ENCODE assay signal across 8 cellular contexts in the genomic region with DNA sequence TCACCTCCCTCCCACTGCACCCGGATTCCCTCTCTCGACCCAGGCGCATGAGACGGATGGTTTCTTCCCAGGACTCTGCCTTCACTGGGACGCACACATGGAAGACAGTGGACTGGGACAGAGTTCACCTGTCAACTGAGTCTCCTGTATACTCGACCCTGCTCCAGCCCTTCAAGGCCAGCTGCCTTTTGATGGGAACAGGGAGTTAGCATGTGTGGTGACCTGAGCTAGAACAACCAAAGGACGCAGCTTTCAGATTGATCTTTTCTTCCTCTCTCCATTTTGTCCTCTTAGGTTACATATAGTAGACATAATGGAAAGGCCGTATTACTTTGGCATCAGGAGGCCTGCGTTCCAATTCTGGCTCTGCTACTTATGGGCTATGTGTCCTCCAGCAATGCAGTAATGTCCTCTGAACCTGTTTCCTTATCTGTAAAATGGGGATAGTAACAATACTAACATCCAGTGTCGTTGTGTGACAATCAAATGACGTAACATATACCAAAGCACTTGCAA.
DNase-seq lines count a peak whose midpoint lies in the region; ATAC-seq and TF ChIP-seq lines count a peak whose summit lies in the region.
"Had no signal": no experiment of that assay in that cellular context is flagged by ENCODE, and none has a peak within 500 bp of the region (broad histone marks: within the 10 kb centered on the region; RNA-seq: fewer than 3 reads in every experiment).

No MANE protein-coding gene starts in this region.

- H3K14ac ChIP-seq in trophoblast cell (ENCODE audit: low read length), result no peak overlapping the region

- H3K4me1 Mint-ChIP-seq in endodermal cell, result peaks cover 2% of the 10 kb centered on the region

- ATAC-seq in GM21390 (IDR thresholded peaks at IDR 0.05; ENCODE audit: unreplicated experiment) (peak; percentile 17), HG03135 (IDR thresholded peaks at IDR 0.05; ENCODE audit: unreplicated experiment) (peak; percentile 18), sciatic nerve (peak; percentile 40)

- no peak overlapping the region for H3K23ac ChIP-seq in trophoblast cell (ENCODE audit: low read length)

- H3K27ac ChIP-seq in endodermal cell (ENCODE audit: low read depth, low read length), result no peak overlapping the region
- no peak overlapping the region for H3K27ac ChIP-seq in trophoblast cell (ENCODE audit: low read depth, low read length)

- H3K9ac ChIP-seq in endodermal cell (ENCODE audit: extremely low read depth, low read length, poor library complexity, severe bottlenecking) (no peak overlapping the region), trophoblast cell (ENCODE audit: low read length) (no peak overlapping the region)

- no peak overlapping the region for H2BK5ac ChIP-seq in trophoblast cell (ENCODE audit: low read depth, low read length, poor library complexity)

- no peaks in the 10 kb centered on the region for H3K9me3 ChIP-seq in endodermal cell (ENCODE audit: control insufficient read depth, low read length)
- no peaks in the 10 kb centered on the region for H3K9me3 ChIP-seq in trophoblast cell (ENCODE audit: insufficient read depth, low read depth, low read length)

- H3K27me3 ChIP-seq in endodermal cell (ENCODE audit: control insufficient read depth, insufficient read depth, low read length, poor library complexity, severe bottlenecking), result peaks cover 36% of the 10 kb centered on the region
- H3K27me3 ChIP-seq in trophoblast cell (ENCODE audit: insufficient read depth, low read length), result no peaks in the 10 kb centered on the region

- no peak overlapping the region for H2BK12ac ChIP-seq in trophoblast cell (ENCODE audit: low read length)

- no peak overlapping the region for H2BK120ac ChIP-seq in trophoblast cell (ENCODE audit: insufficient read depth, low read length, poor library complexity)

- no peak for DNase-seq in endodermal cell
- DNase-seq in sciatic nerve (ENCODE audit: low spot score), result no peak
- DNase-seq in EL, result no peak
- no peak for DNase-seq in trophoblast cell
- DNase-seq in activated CD8-positive, alpha-beta memory T cell treated with anti-CD3 and anti-CD28 coated beads, Interleukin-2, amount 50 U/mL, for 4 hours, result no peak
- DNase-seq: activated CD4-positive, alpha-beta T cell treated with anti-CD3 and anti-CD28 coated beads, Interleukin-2, amount 50 U/mL, for 4 hours had no signal

- H3K36me3 Mint-ChIP-seq in endodermal cell (ENCODE audit: low read depth), result no peaks in the 10 kb centered on the region

- H3K36me3 ChIP-seq in endodermal cell (ENCODE audit: control insufficient read depth, insufficient read depth, low read length) (no peaks in the 10 kb centered on the region), trophoblast cell (ENCODE audit: control insufficient read depth in 1 of 2, insufficient read depth in 2 of 2, low read length in 2 of 2) (no peaks in the 10 kb centered on the region)

- no peaks in the 10 kb centered on the region for H3K79me2 ChIP-seq in trophoblast cell (ENCODE audit: control insufficient read depth, insufficient read depth, low read length, poor library complexity)

- no peak for TF ChIP-seq CTCF in endodermal cell (conservative IDR thresholded peaks at IDR 0.05)

- H3K4me3 ChIP-seq in endodermal cell (ENCODE audit: low read length), result peak overlapping the region; percentile 65
- no peak overlapping the region for H3K4me3 ChIP-seq in trophoblast cell (ENCODE audit: low read depth, low read length)

- no peak overlapping the region for H3K4ac ChIP-seq in trophoblast cell (ENCODE audit: low read depth, low read length)

- H2AK5ac ChIP-seq in trophoblast cell (ENCODE audit: low read length), result no peak overlapping the region

- H3K9me3 Mint-ChIP-seq in endodermal cell, result no peaks in the 10 kb centered on the region

- no peak overlapping the region for H3K27ac Mint-ChIP-seq in endodermal cell

- H2AFZ ChIP-seq in trophoblast cell (ENCODE audit: insufficient read depth, low read length, poor library complexity), result no peak overlapping the region

- peaks cover 7% of the 10 kb centered on the region for H3K27me3 Mint-ChIP-seq in endodermal cell (ENCODE audit: insufficient read depth)

- H4K12ac ChIP-seq in trophoblast cell (ENCODE audit: low read depth, low read length), result no peak overlapping the region

- H4K8ac ChIP-seq in trophoblast cell (ENCODE audit: low read depth, low read length), result no peak overlapping the region

- intact Hi-C loops in sciatic nerve (cut with DNase I), result no loop called here

- H4K91ac ChIP-seq in trophoblast cell (ENCODE audit: low read depth, low read length), result no peak overlapping the region

- peak overlapping the region; percentile 56 for H3K4me3 Mint-ChIP-seq in endodermal cell

- no peaks in the 10 kb centered on the region for H3K79me1 ChIP-seq in trophoblast cell (ENCODE audit: low read length)

- 66% methylated on average over 6 to 10 of the region's 11 CpGs for WGBS in endodermal cell (ENCODE audit: insufficient coverage in 1 of 2, insufficient read length in 1 of 2), 2 experiments
- no CpG with 5 or more reads among the region's 11 CpGs for WGBS in trophoblast cell (ENCODE audit: extremely low coverage, insufficient coverage, insufficient read length)

- no peak overlapping the region for H3K4me2 ChIP-seq in trophoblast cell (ENCODE audit: low read length)

- no peaks in the 10 kb centered on the region for H3K4me1 ChIP-seq in endodermal cell (ENCODE audit: control insufficient read depth, insufficient read depth, low read length)
- no peaks in the 10 kb centered on the region for H3K4me1 ChIP-seq in trophoblast cell (ENCODE audit: control insufficient read depth in 1 of 2, insufficient read depth in 2 of 2, low read length in 2 of 2)

- no peak overlapping the region for H3K18ac ChIP-seq in trophoblast cell (ENCODE audit: low read length)
